8 cellular contexts compared by ENCODE assay signal in genomic region chr6:52284460-52285173, GRCh38. TPM values are rescaled to one million over a fixed set of nuclear protein-coding genes. Genes with fewer than 3 reads are reported as not detected.
DNase-seq lines count a peak whose midpoint lies in the region; ATAC-seq, FAIRE-seq and TF ChIP-seq lines count a peak whose summit lies in the region.

TSS of gene MCM3 (minus strand) at chr6:52284742. CDS start at chr6:52284674, 68 bp downstream.

- peak; percentile 79 for FAIRE-seq in bronchial epithelial cell (lab: Jason Lieb, UNC)
- peak; percentile 92 for FAIRE-seq in small intestine (lab: Jason Lieb, UNC)

- TF ChIP-seq CTCF in VCaP (conservative IDR thresholded peaks at IDR 0.05) = 0 out of 2 replicates have a peak, but pooled peaks have one; percentile 3
- TF ChIP-seq CTCF in bronchial epithelial cell (IDR thresholded peaks at IDR 0.05; ENCODE audit: insufficient read depth, low read length, severe bottlenecking) = no peak

- H3K27me3 ChIP-seq in ACC112 (ENCODE audit: insufficient read depth, low read length) = no peaks in the 10 kb centered on the region
- no peaks in the 10 kb centered on the region for H3K27me3 ChIP-seq in bronchial epithelial cell (ENCODE audit: control insufficient read depth, insufficient read depth, low read length)
- H3K27me3 ChIP-seq in small intestine (ENCODE audit: control insufficient read depth in 2 of 2, insufficient read depth in 2 of 2, low read length in 2 of 2) = no peaks in the 10 kb centered on the region

- WGBS in small intestine, 3 donors = 0 to 1% (median 0%) methylated on average over 51 to 52 of the region's 52 CpGs

- H3K4me1 ChIP-seq in ACC112 (ENCODE audit: control insufficient read depth, insufficient read depth, low read length, unreplicated experiment) = peaks cover 26% of the 10 kb centered on the region
- H3K4me1 ChIP-seq in small intestine (ENCODE audit: control insufficient read depth in 2 of 2, insufficient read depth in 1 of 2, low read depth in 1 of 2, low read length in 1 of 2) = no peaks in the 10 kb centered on the region

- peaks cover 30% of the 10 kb centered on the region for H3K79me2 ChIP-seq in ACC112 (ENCODE audit: control insufficient read depth, insufficient read depth, low read length, unreplicated experiment)

- DNase-seq in NCI-H2196 treated with DMSO at 0.1 percent for 48 hours (lab: John Stamatoyannopoulos, UW; ENCODE audit: unreplicated experiment) (peak; percentile 99), bronchial epithelial cell (ENCODE audit: low read depth) (peak; percentile 99), iPS-NIHi11 (ENCODE audit: low spot score) (peak; percentile 94), small intestine (peak; percentile 100)

- ATAC-seq in GM18870 (IDR thresholded peaks at IDR 0.05; ENCODE audit: unreplicated experiment) (peak; percentile 98), HG03135 (IDR thresholded peaks at IDR 0.05; ENCODE audit: unreplicated experiment) (peak; percentile 98)

- no peaks in the 10 kb centered on the region for H3K9me3 ChIP-seq in small intestine (ENCODE audit: control insufficient read depth, low read depth)

- peak within 1 kb of the TSS; percentile 89 for H3K4me3 ChIP-seq in ACC112 (ENCODE audit: low read depth, low read length)
- H3K4me3 ChIP-seq in bronchial epithelial cell (ENCODE audit: low read depth, low read length) = peak within 1 kb of the TSS; percentile 76
- H3K4me3 ChIP-seq in small intestine (ENCODE audit: low read depth in 1 of 2, low read length in 2 of 2) = peak within 1 kb of the TSS; percentile 61 to 97

- peak within 1 kb of the TSS; percentile 58 for H3K27ac ChIP-seq in ACC112 (ENCODE audit: low read depth, low read length)
- peak within 1 kb of the TSS; percentile 72 for H3K27ac ChIP-seq in VCaP
- H3K27ac ChIP-seq in small intestine (ENCODE audit: low read depth in 1 of 2, low read length in 1 of 2) = peak within 1 kb of the TSS; percentile 44 to 82

- H3K36me3 ChIP-seq in ACC112 (ENCODE audit: insufficient read depth, low read length) (peaks cover 21% of the 10 kb centered on the region), bronchial epithelial cell (ENCODE audit: control insufficient read depth, insufficient read depth, low read length) (no peaks in the 10 kb centered on the region), small intestine (ENCODE audit: control insufficient read depth in 2 of 2, insufficient read depth in 2 of 2, low read length in 2 of 2) (peaks cover 0 to 4% of the 10 kb centered on the region in 2 donors)

- H2AFZ ChIP-seq in ACC112 (ENCODE audit: low read length, unreplicated experiment) = peak within 1 kb of the TSS; percentile 85

RNA-seq across cellular contexts. Expression of gene MCM3, which starts in this region (rescaled TPM):
- total RNA-seq in bronchial epithelial cell = 11.6 and 23.4 TPM in 2 replicates
- polyA plus RNA-seq in small intestine = 10 to 100 TPM in 2 of 3 donors, 1 to 10 TPM in 1; 9.4 to 46.8 (median 11.1) TPM

Comparison
In these comparisons a context has a peak if more than half of its experiments do, and no peak if none do; other contexts are left out.
1. Peak in every context shown above with its lines: DNase-seq, ATAC-seq, H3K4me3 ChIP-seq and H3K27ac ChIP-seq.